In the genomic region with DNA sequence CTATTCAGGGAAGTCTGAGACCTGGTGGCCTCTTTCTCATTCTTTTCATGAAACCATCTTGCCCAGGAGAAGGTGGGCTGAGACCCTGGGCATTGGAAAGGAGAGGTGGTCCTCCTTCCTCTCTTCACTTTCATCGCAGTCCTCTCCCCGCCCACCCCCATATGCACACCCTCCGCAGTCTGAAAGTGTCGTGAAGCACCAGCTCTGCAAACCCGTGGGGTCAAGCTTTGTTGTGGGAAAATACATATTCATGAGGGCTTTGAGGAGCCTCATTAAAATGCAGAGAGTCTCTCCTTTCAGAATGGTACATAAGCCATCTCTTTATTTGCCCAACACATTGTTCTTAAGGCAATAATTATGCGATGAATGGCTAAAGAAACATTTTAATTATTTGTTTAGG, we compare ENCODE assay signal across 18 cellular contexts.
A peak's percentile ranks its signal among the peaks of the same experiment; 100 is the strongest.
DNase-seq lines count a peak whose midpoint lies in the region; ATAC-seq and TF ChIP-seq lines count a peak whose summit lies in the region.
"Had no signal": no experiment of that assay in that cellular context is flagged by ENCODE, and none has a peak within 500 bp of the region (broad histone marks: within the 10 kb centered on the region; RNA-seq: fewer than 3 reads in every experiment).

No MANE protein-coding gene starts in this region.

- peaks cover 71% of the 10 kb centered on the region for H3K4me1 Mint-ChIP-seq in CD4-positive, alpha-beta T cell (ENCODE audit: low read depth)
- H3K4me1 Mint-ChIP-seq in neural crest cell: peaks cover 78% of the 10 kb centered on the region

- H3K9me3 Mint-ChIP-seq in CD4-positive, alpha-beta T cell: no peaks in the 10 kb centered on the region
- peaks cover 7% of the 10 kb centered on the region for H3K9me3 Mint-ChIP-seq in neural crest cell

- POLR2A ChIA-PET in CD4-positive, alpha-beta T cell (lab: Charles Lee): interaction anchor here (0.7 to 1.4 kb wide), 3 partner anchors 10 to 208 kb away, joined by 3 read pairs; no protein-coding TSS in a partner anchor

- peak overlapping the region in 32 of 59 donors; percentile 4 to 56 (median 25) for H3K4me3 ChIP-seq in dorsolateral prefrontal cortex
- H3K4me3 ChIP-seq: GM12878, lung, SJCRH30 had no signal

- no peaks in the 10 kb centered on the region for H3K27me3 Mint-ChIP-seq in CD4-positive, alpha-beta T cell
- no peaks in the 10 kb centered on the region for H3K27me3 Mint-ChIP-seq in neural crest cell (ENCODE audit: low read depth)
- H3K27me3 Mint-ChIP-seq: naive thymus-derived CD4-positive, alpha-beta T cell had no signal

- H3K27ac ChIP-seq in CD4-positive, alpha-beta T cell (ENCODE audit: low read depth, low read length): no peak overlapping the region
- peak overlapping the region; percentile 83 to 99 (median 96) for H3K27ac ChIP-seq in dorsolateral prefrontal cortex
- H3K27ac ChIP-seq: SJCRH30 had no signal

- no peak for DNase-seq in CD4-positive, alpha-beta T cell
- peak; percentile 22 for DNase-seq in NCI-H526 treated with DMSO at 0.1 percent for 48 hours (lab: John Stamatoyannopoulos, UW)
- DNase-seq in dorsolateral prefrontal cortex: no peak
- DNase-seq in neural crest cell (ENCODE audit: low read depth, low spot score): peak; percentile 23
- DNase-seq in NCI-H1694 (lab: John Stamatoyannopoulos, UW): no peak
- DNase-seq in GM10266 (ENCODE audit: extremely low spot score): no peak
- DNase-seq: activated CD4-positive, alpha-beta T cell treated with anti-CD3 and anti-CD28 coated beads for 4 hours; activated T-cell treated with anti-CD3 and anti-CD28 coated beads, Interleukin-2, amount 50 U/mL, for 48 hours; HCEC 1CT; naive thymus-derived CD4-positive, alpha-beta T cell; NCI-H146; NCI-H446 treated with DMSO at 0.1 percent for 48 hours; SJCRH30; T1000 had no signal

- H3K27ac Mint-ChIP-seq in CD4-positive, alpha-beta T cell: peak overlapping the region; percentile 69
- peak overlapping the region; percentile 97 for H3K27ac Mint-ChIP-seq in neural crest cell (ENCODE audit: unreplicated experiment)

- H3K4me3 Mint-ChIP-seq in CD4-positive, alpha-beta T cell: peak overlapping the region; percentile 46
- peak overlapping the region; percentile 81 for H3K4me3 Mint-ChIP-seq in neural crest cell

- H3K27me3 ChIP-seq in CD4-positive, alpha-beta T cell (ENCODE audit: control insufficient read depth, insufficient read depth, low read length): no peaks in the 10 kb centered on the region
- H3K27me3 ChIP-seq in dorsolateral prefrontal cortex: no peaks in the 10 kb centered on the region
- H3K27me3 ChIP-seq: SJCRH30 had no signal

- TF ChIP-seq CTCF in CD4-positive, alpha-beta T cell (IDR thresholded peaks at IDR 0.05): no peak
- TF ChIP-seq CTCF in dorsolateral prefrontal cortex (IDR thresholded peaks at IDR 0.05 in 54 of 56, conservative IDR thresholded peaks at IDR 0.05 in 2 of 56; ENCODE audit: low read depth in 1 of 56, partially characterized antibody in 56 of 56) (no peak), neural crest cell (conservative IDR thresholded peaks at IDR 0.05) (no peak), GM10266 (IDR thresholded peaks at IDR 0.05; ENCODE audit: control insufficient read depth, insufficient read depth, low read depth, missing control alignments) (no peak)

- intact Hi-C loops in CD4-positive, alpha-beta T cell (cut with DNase I, micrococcal nuclease): no loop called here
- intact Hi-C loops in dorsolateral prefrontal cortex (cut with DNase I): loop anchor here (2.0 to 5.0 kb wide), 2 partner anchors 47 to 96 kb away; no protein-coding TSS in a partner anchor

- peaks cover 49% of the 10 kb centered on the region for H3K36me3 Mint-ChIP-seq in CD4-positive, alpha-beta T cell (ENCODE audit: low read depth)
- H3K36me3 Mint-ChIP-seq in neural crest cell (ENCODE audit: low read depth): peaks cover 8% of the 10 kb centered on the region

- CTCF ChIA-PET in CD4-positive, alpha-beta T cell (lab: Charles Lee): no interaction called here

- H3K9me3 ChIP-seq in CD4-positive, alpha-beta T cell (ENCODE audit: control insufficient read depth, low read length): no peaks in the 10 kb centered on the region
- H3K9me3 ChIP-seq: SJCRH30 had no signal

- no peak for ATAC-seq in CD4-positive, alpha-beta T cell (ENCODE audit: poor library complexity)
- ATAC-seq in HG03196 (IDR thresholded peaks at IDR 0.05; ENCODE audit: unreplicated experiment) (no peak), HG02571 (IDR thresholded peaks at IDR 0.05; ENCODE audit: unreplicated experiment) (no peak)
- ATAC-seq: GM12878; naive thymus-derived CD4-positive, alpha-beta T cell had no signal

Comparison
In these comparisons a context has a peak if more than half of its experiments do, and no peak if none do; other contexts are left out.
1. DNase-seq: peak in NCI-H526 treated with DMSO at 0.1 percent for 48 hours (single experiment) and neural crest cell (single experiment); none in CD4-positive, alpha-beta T cell (0 of 10), dorsolateral prefrontal cortex (0 of 10), NCI-H1694 (single experiment) and GM10266 (single experiment).
2. intact Hi-C loops: an anchor here in dorsolateral prefrontal cortex (2.0 to 5.0 kb wide); none called in CD4-positive, alpha-beta T cell.